Comparison of ENCODE assay signal across 8 cellular contexts in genomic region chr4:2536193-2537010, GRCh38. TPM values are rescaled to one million over a fixed set of nuclear protein-coding genes. Genes with fewer than 3 reads are reported as not detected.
DNase-seq lines count a peak whose midpoint lies in the region; ATAC-seq and TF ChIP-seq lines count a peak whose summit lies in the region.

Gene FAM193A, plus strand, starts transcription at chr4:2536647. Its CDS starts 269 bp downstream, at chr4:2536916.

- 1% methylated on average over 23 of the region's 106 CpGs for WGBS in SK-N-SH (ENCODE audit: low lambda C conversion rate)

- peak; percentile 95 for DNase-seq in GM10248 (ENCODE audit: extremely low spot score)
- peak; percentile 99 for DNase-seq in NCI-H1092 (lab: John Stamatoyannopoulos, UW)
- peak; percentile 98 for DNase-seq in SK-N-SH
- DNase-seq in activated naive CD4-positive, alpha-beta T cell treated with anti-CD3 and anti-CD28 coated beads, Interleukin-2, amount 50 U/mL, for 16 hours = peak; percentile 99
- DNase-seq in germinal center (ENCODE audit: low spot score) = peak; percentile 91
- DNase-seq in non-pigmented ciliary epithelial cell (ENCODE audit: low read depth) = peak; percentile 97
- peak; percentile 82 to 100 (median 99) for DNase-seq in substantia nigra (lab: John Stamatoyannopoulos, UW)

- no peaks in the 10 kb centered on the region for H3K9me3 ChIP-seq in SK-N-SH

- H3F3A ChIP-seq in SK-N-SH (replicated peaks; ENCODE audit: insufficient read depth) = peaks cover 3% of the 10 kb centered on the region

- no peak for TF ChIP-seq RAD21 in SK-N-SH (IDR thresholded peaks at IDR 0.05; ENCODE audit: low read length)

- peak; percentile 89 for ATAC-seq in HG02610 (IDR thresholded peaks at IDR 0.05; ENCODE audit: unreplicated experiment)

- H3K9me2 ChIP-seq in SK-N-SH = no peaks in the 10 kb centered on the region

- CTCF ChIA-PET in GM10248 (lab: Yijun Ruan, JAX) (interaction anchor here (1.1 to 1.9 kb wide), 4 partner anchors 10 to 283 kb away, joined by 3 to 5 read pairs (median 3); no protein-coding TSS in a partner anchor), SK-N-SH (lab: Yijun Ruan, JAX) (interaction anchor here (0.6 kb wide), 1 partner anchor 59 kb away, joined by 4 read pairs; no protein-coding TSS in a partner anchor)

- no peak for TF ChIP-seq EP300 in SK-N-SH (IDR thresholded peaks at IDR 0.05; ENCODE audit: borderline replicate concordance in 1 of 2, low read depth in 1 of 2, low read length in 1 of 2)

- peak within 1 kb of the TSS; percentile 85 for H3K4me2 ChIP-seq in SK-N-SH

- H3K36me3 ChIP-seq in SK-N-SH (replicated peaks in 1 of 2; ENCODE audit: control insufficient read depth in 1 of 2, insufficient read depth in 2 of 2, low read length in 1 of 2) = peaks cover 0 to 7% of the 10 kb centered on the region in 2 experiments

- POLR2A ChIA-PET in GM10248 (lab: Yijun Ruan, JAX) (interaction anchor here (0.6 to 1.6 kb wide), 7 partner anchors 10 to 274 kb away, joined by 3 to 6 read pairs (median 3); partner anchors contain the start of genes MXD4 and RNF4), SK-N-SH (lab: Yijun Ruan, JAX) (interaction anchor here (0.6 to 2.0 kb wide), 4 partner anchors 67 to 360 kb away, joined by 3 to 6 read pairs (median 4); partner anchors contain the start of gene RNF4)

- H3K9ac ChIP-seq in SK-N-SH = peak within 1 kb of the TSS; percentile 81

- H3K27ac ChIP-seq in SK-N-SH (ENCODE audit: low read depth in 2 of 2, low read length in 1 of 2) (peak within 1 kb of the TSS; percentile 87 to 90), substantia nigra (ENCODE audit: low read depth, low read length, poor library complexity, severe bottlenecking) (peak within 1 kb of the TSS; percentile 92)

- peaks cover 48% of the 10 kb centered on the region for H3K79me2 ChIP-seq in SK-N-SH (ENCODE audit: insufficient read depth)

- peak within 1 kb of the TSS; percentile 70 to 72 for H3K4me3 ChIP-seq in SK-N-SH (ENCODE audit: low read depth in 2 of 2, low read length in 1 of 2)

- peaks cover 38% of the 10 kb centered on the region for H4K20me1 ChIP-seq in SK-N-SH (ENCODE audit: insufficient read depth)

- TF ChIP-seq CTCF in GM10248 (IDR thresholded peaks at IDR 0.05; ENCODE audit: control extremely low read depth, extremely low read depth, low read depth, missing control alignments) (no peak), SK-N-SH (IDR thresholded peaks at IDR 0.05) (no peak)

- peaks cover 3 to 5% of the 10 kb centered on the region in 2 experiments; a peak in 2 of 4 replicates for H3K4me1 ChIP-seq in SK-N-SH (ENCODE audit: control insufficient read depth in 1 of 2, insufficient read depth in 2 of 2, low read depth in 1 of 2, low read length in 1 of 2)

- H2AFZ ChIP-seq in SK-N-SH (ENCODE audit: low read depth) = peak within 1 kb of the TSS; percentile 67

- H3K27me3 ChIP-seq in SK-N-SH (ENCODE audit: insufficient read depth) = no peaks in the 10 kb centered on the region

TF ChIP-seq in SK-N-SH, 30 proteins besides CTCF, POLR2A, EP300 and RAD21:
- TF ChIP-seq YY1 (IDR thresholded peaks at IDR 0.05; ENCODE audit: low read depth) (peak; percentile 78), CHD2 (IDR thresholded peaks at IDR 0.05; ENCODE audit: low read length, partially characterized antibody) (peak; percentile 64), PBX3 (IDR thresholded peaks at IDR 0.05) (0 out of 2 replicates have a peak, but pooled peaks have one; percentile 13), GATA2 (CRISPR knock-in tag; IDR thresholded peaks at IDR 0.05) (no peak), GABPA (IDR thresholded peaks at IDR 0.05; ENCODE audit: low read depth) (peak; percentile 53; the same call in 1 of the 2 replicates), SIN3A (IDR thresholded peaks at IDR 0.05; ENCODE audit: borderline replicate concordance, low read depth, low read length) (peak; percentile 10; the same call in 1 of the 2 replicates), POLR2AphosphoS5 (IDR thresholded peaks at IDR 0.05; ENCODE audit: low read depth, low read length) (peak; percentile 33; the same call in 1 of the 2 replicates), ELF1 (IDR thresholded peaks at IDR 0.05) (no peak; the same call in 1 of the 2 replicates), MEF2A (IDR thresholded peaks at IDR 0.05; ENCODE audit: borderline replicate concordance, low read depth) (no peak), JUND (IDR thresholded peaks at IDR 0.05) (no peak), TAF1 (IDR thresholded peaks at IDR 0.05; ENCODE audit: borderline replicate concordance, low read depth, low read length) (peak; percentile 53; the same call in 1 of the 2 replicates)

RNA-seq across cellular contexts. Expression of gene FAM193A, which starts in this region (rescaled TPM):
- 7.0 and 9.2 TPM in 2 replicates for polyA plus RNA-seq in SK-N-SH (2012; rRNA removed)
- 6.3 and 7.8 TPM in 2 replicates for polyA plus RNA-seq in SK-N-SH (2012; cell fraction: cytosol; rRNA removed)
- 28.8 and 33.4 TPM in 2 replicates for polyA plus RNA-seq in SK-N-SH (2012; cell fraction: nucleus; rRNA removed)

Comparison
In these comparisons a context has a peak if more than half of its experiments do, and no peak if none do; other contexts are left out.
1. Peak in every context shown above with its lines: DNase-seq, ATAC-seq, H3K4me3 ChIP-seq and H3K27ac ChIP-seq.